9 cellular contexts compared by ENCODE assay signal in the genomic region with DNA sequence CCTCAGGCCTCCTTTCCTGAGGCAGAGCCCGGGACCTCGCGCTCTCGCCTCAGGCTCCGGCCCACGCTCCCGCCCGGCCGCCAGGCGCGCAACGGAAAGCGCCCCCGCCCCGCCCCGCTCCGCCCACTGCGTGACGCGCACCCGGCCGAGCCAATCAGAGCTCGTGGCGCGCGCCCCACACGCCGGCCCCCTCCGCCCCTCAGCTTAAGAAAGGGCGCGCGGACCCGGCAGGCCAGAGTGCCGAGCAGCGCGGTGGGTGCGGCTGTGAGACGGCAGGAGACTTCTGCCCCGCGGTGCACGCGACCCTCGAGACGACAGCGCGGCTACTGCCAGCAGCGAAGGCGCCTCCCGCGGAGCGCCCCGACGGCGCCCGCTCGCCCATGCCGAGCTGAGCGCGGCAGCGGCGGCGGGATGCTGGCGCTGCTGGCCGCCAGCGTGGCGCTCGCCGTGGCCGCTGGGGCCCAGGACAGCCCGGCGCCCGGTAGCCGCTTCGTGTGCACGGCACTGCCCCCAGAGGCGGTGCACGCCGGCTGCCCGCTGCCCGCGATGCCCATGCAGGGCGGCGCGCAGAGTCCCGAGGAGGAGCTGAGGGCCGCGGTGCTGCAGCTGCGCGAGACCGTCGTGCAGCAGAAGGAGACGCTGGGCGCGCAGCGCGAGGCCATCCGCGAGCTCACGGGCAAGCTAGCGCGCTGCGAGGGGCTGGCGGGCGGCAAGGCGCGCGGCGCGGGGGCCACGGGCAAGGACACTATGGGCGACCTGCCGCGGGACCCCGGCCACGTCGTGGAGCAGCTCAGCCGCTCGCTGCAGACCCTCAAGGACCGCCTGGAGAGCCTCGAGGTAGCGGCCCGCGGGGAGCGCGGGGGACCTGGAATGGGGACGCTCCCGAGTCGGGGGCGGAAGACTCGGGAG. TPM values are rescaled to one million over a fixed set of nuclear protein-coding genes. Genes with fewer than 3 reads are reported as not detected.
DNase-seq lines count a peak whose midpoint lies in the region; ATAC-seq, FAIRE-seq and TF ChIP-seq lines count a peak whose summit lies in the region.
"Had no signal": no experiment of that assay in that cellular context is flagged by ENCODE, and none has a peak within 500 bp of the region (broad histone marks: within the 10 kb centered on the region; RNA-seq: fewer than 3 reads in every experiment).

A gene with protein sequence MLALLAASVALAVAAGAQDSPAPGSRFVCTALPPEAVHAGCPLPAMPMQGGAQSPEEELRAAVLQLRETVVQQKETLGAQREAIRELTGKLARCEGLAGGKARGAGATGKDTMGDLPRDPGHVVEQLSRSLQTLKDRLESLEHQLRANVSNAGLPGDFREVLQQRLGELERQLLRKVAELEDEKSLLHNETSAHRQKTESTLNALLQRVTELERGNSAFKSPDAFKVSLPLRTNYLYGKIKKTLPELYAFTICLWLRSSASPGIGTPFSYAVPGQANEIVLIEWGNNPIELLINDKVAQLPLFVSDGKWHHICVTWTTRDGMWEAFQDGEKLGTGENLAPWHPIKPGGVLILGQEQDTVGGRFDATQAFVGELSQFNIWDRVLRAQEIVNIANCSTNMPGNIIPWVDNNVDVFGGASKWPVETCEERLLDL (plus strand): TSS at position 235 of the 909 bp plus-strand sequence. CDS start 177 bp downstream, at position 412.

- H3K4me3 Mint-ChIP-seq in T-cell = peak within 1 kb of the TSS in 1 of 3 donors; percentile 44
- no peak within 1 kb of the TSS for H3K4me3 Mint-ChIP-seq in CD4-positive, alpha-beta memory T cell
- H3K4me3 Mint-ChIP-seq: activated naive CD8-positive, alpha-beta T cell had no signal

- POLR2A ChIA-PET in T-cell (lab: Charles Lee) = no interaction called here
- POLR2A ChIA-PET in CD4-positive, alpha-beta memory T cell (lab: Charles Lee; ENCODE audit: partially characterized antibody) = no interaction called here

- peaks cover 4 to 7% (median 6%) of the 10 kb centered on the region in 3 donors for H3K4me1 Mint-ChIP-seq in T-cell
- H3K4me1 Mint-ChIP-seq in CD4-positive, alpha-beta memory T cell = peaks cover 0 to 20% (median 1%) of the 10 kb centered on the region in 4 donors

- no peak within 1 kb of the TSS for H3K27ac ChIP-seq in caudate nucleus (ENCODE audit: low read depth, low read length)
- H3K27ac ChIP-seq in lower lobe of right lung = no peak within 1 kb of the TSS
- H3K27ac ChIP-seq in tibial artery = peak within 1 kb of the TSS in 1 of 2 donors; percentile 50
- H3K27ac ChIP-seq in CD4-positive, alpha-beta memory T cell (ENCODE audit: low read depth, low read length) = no peak within 1 kb of the TSS
- no peak within 1 kb of the TSS for H3K27ac ChIP-seq in small intestine (ENCODE audit: low read depth in 1 of 2, low read length in 1 of 2)

- intact Hi-C loops in lower lobe of right lung (cut with DNase I) = no loop called here
- intact Hi-C loops in tibial artery (cut with DNase I; ENCODE audit: low total_unique reads) = no loop called here
- intact Hi-C loops in CD4-positive, alpha-beta memory T cell (cut with micrococcal nuclease) = no loop called here

- TF ChIP-seq CTCF in BE2C (IDR thresholded peaks at IDR 0.05; ENCODE audit: low read depth, low read length) = no peak
- TF ChIP-seq CTCF in lower lobe of right lung (IDR thresholded peaks at IDR 0.05) = no peak
- peak; percentile 14 to 36 for TF ChIP-seq CTCF in tibial artery (IDR thresholded peaks at IDR 0.05)

- H3K4me3 ChIP-seq in BE2C (ENCODE audit: low read depth, low read length) (no peak within 1 kb of the TSS), lower lobe of right lung (peak within 1 kb of the TSS; percentile 31), tibial artery (peak within 1 kb of the TSS; percentile 50 to 51), small intestine (ENCODE audit: low read depth in 1 of 2, low read length in 2 of 2) (peak within 1 kb of the TSS in 1 of 2 donors; percentile 23)
- no peak within 1 kb of the TSS for H3K4me3 ChIP-seq in CD4-positive, alpha-beta memory T cell (ENCODE audit: low read length in 2 of 2)

- no peak within 1 kb of the TSS for H3K27ac Mint-ChIP-seq in T-cell
- no peak within 1 kb of the TSS for H3K27ac Mint-ChIP-seq in CD4-positive, alpha-beta memory T cell
- H3K27ac Mint-ChIP-seq: activated naive CD8-positive, alpha-beta T cell had no signal

- H3K9me3 ChIP-seq in BE2C = peaks cover 7% of the 10 kb centered on the region
- no peaks in the 10 kb centered on the region for H3K9me3 ChIP-seq in lower lobe of right lung
- no peaks in the 10 kb centered on the region for H3K9me3 ChIP-seq in tibial artery
- no peaks in the 10 kb centered on the region for H3K9me3 ChIP-seq in CD4-positive, alpha-beta memory T cell (ENCODE audit: control insufficient read depth in 1 of 2, low read length in 2 of 2)
- no peaks in the 10 kb centered on the region for H3K9me3 ChIP-seq in small intestine (ENCODE audit: control insufficient read depth, low read depth)

- DNase-seq in BE2C = peak; percentile 75
- DNase-seq in NCI-H187 (lab: John Stamatoyannopoulos, UW) = peak; percentile 71 to 92
- DNase-seq in caudate nucleus (lab: John Stamatoyannopoulos, UW) = peak in 46 of 61 donors; percentile 15 to 77 (median 41)
- no peak for DNase-seq in lower lobe of right lung
- DNase-seq in tibial artery = peak in 1 of 2 donors; percentile 76
- no peak for DNase-seq in T-cell
- DNase-seq in CD4-positive, alpha-beta memory T cell = no peak
- DNase-seq in small intestine = no peak

- H3K27me3 ChIP-seq in BE2C = peaks cover 34% of the 10 kb centered on the region
- H3K27me3 ChIP-seq in lower lobe of right lung (ENCODE audit: low read depth) = peaks cover 43% of the 10 kb centered on the region
- peaks cover 0 to 62% of the 10 kb centered on the region in 2 donors for H3K27me3 ChIP-seq in tibial artery
- peaks cover 7% of the 10 kb centered on the region for H3K27me3 ChIP-seq in CD4-positive, alpha-beta memory T cell (ENCODE audit: insufficient read depth, low read length)
- peaks cover 11 to 23% of the 10 kb centered on the region in 2 donors for H3K27me3 ChIP-seq in small intestine (ENCODE audit: control insufficient read depth in 2 of 2, insufficient read depth in 2 of 2, low read length in 2 of 2)

- H3K36me3 Mint-ChIP-seq in T-cell = no peaks in the 10 kb centered on the region
- no peaks in the 10 kb centered on the region for H3K36me3 Mint-ChIP-seq in CD4-positive, alpha-beta memory T cell
- H3K36me3 Mint-ChIP-seq: activated naive CD8-positive, alpha-beta T cell had no signal

- peaks cover 43 to 54% of the 10 kb centered on the region in 2 donors for H3K27me3 Mint-ChIP-seq in T-cell
- H3K27me3 Mint-ChIP-seq in CD4-positive, alpha-beta memory T cell = peaks cover 31 to 37% of the 10 kb centered on the region in 2 donors

- 4 to 14% (median 11%) methylated on average over 71 to 130 of the region's 130 CpGs for WGBS in small intestine, 3 donors

- H3K36me3 ChIP-seq in BE2C (no peaks in the 10 kb centered on the region), lower lobe of right lung (no peaks in the 10 kb centered on the region), tibial artery (no peaks in the 10 kb centered on the region), small intestine (ENCODE audit: control insufficient read depth in 2 of 2, insufficient read depth in 2 of 2, low read length in 2 of 2) (no peaks in the 10 kb centered on the region)
- H3K36me3 ChIP-seq in CD4-positive, alpha-beta memory T cell (ENCODE audit: insufficient read depth, low read length) = no peaks in the 10 kb centered on the region

- CTCF ChIA-PET in T-cell (lab: Charles Lee) = no interaction called here
- CTCF ChIA-PET in CD4-positive, alpha-beta memory T cell (lab: Charles Lee; ENCODE audit: partially characterized antibody) = no interaction called here

- no peak for FAIRE-seq in small intestine (lab: Jason Lieb, UNC)

- H3K4me1 ChIP-seq in BE2C (no peaks in the 10 kb centered on the region), lower lobe of right lung (peaks cover 10% of the 10 kb centered on the region), tibial artery (peaks cover 0 to 39% (median 25%) of the 10 kb centered on the region in 4 donors), small intestine (ENCODE audit: control insufficient read depth in 2 of 2, insufficient read depth in 1 of 2, low read depth in 1 of 2, low read length in 1 of 2) (peaks cover 0 to 3% of the 10 kb centered on the region in 2 donors)
- no peaks in the 10 kb centered on the region for H3K4me1 ChIP-seq in CD4-positive, alpha-beta memory T cell (ENCODE audit: insufficient read depth, low read length)

- no peaks in the 10 kb centered on the region for H3K9me3 Mint-ChIP-seq in T-cell
- peaks cover 0 to 8% (median 1%) of the 10 kb centered on the region in 8 donors for H3K9me3 Mint-ChIP-seq in CD4-positive, alpha-beta memory T cell

- ATAC-seq in lower lobe of right lung = peak; percentile 59 to 71
- no peak for ATAC-seq in T-cell (replicated peaks in 1 of 4)

RNA-seq across cellular contexts. Expression of the gene that starts here (rescaled TPM):
- 0.15 TPM for polyA plus RNA-seq in BE2C (2012; ENCODE audit: insufficient read depth, insufficient read length, low read depth)
- total RNA-seq in lower lobe of right lung = 0.62 TPM
- under 1 TPM in 4 of 5 donors, not detected in 1; 0.09 to 0.56 (median 0.20) TPM for total RNA-seq in T-cell
- not detected for total RNA-seq in CD4-positive, alpha-beta memory T cell
- polyA plus RNA-seq in CD4-positive, alpha-beta memory T cell = not detected
- 1 to 10 TPM in 1 of 3 donors, under 1 TPM in 1, not detected in 1; 0.27 to 5.8 TPM for polyA plus RNA-seq in small intestine

Comparison
In these comparisons a context has a peak if more than half of its experiments do, and no peak if none do; other contexts are left out.
1. Peak in ATAC-seq and H3K4me3 ChIP-seq in lower lobe of right lung; RNA of the gene not detected or under 1 TPM.
2. DNase-seq: peak in BE2C (single experiment), NCI-H187 (2 of 2) and caudate nucleus (46 of 61); none in lower lobe of right lung (single experiment), T-cell (0 of 34), CD4-positive, alpha-beta memory T cell (0 of 5) and small intestine (single experiment).
3. H3K4me3 ChIP-seq: peak in tibial artery (2 of 2); none in BE2C (single experiment) and CD4-positive, alpha-beta memory T cell (0 of 2).
4. CTCF ChIP-seq: peak in tibial artery (2 of 2); none in BE2C (single experiment) and lower lobe of right lung (single experiment).